23 cellular contexts compared by ENCODE assay signal in the genomic region with DNA sequence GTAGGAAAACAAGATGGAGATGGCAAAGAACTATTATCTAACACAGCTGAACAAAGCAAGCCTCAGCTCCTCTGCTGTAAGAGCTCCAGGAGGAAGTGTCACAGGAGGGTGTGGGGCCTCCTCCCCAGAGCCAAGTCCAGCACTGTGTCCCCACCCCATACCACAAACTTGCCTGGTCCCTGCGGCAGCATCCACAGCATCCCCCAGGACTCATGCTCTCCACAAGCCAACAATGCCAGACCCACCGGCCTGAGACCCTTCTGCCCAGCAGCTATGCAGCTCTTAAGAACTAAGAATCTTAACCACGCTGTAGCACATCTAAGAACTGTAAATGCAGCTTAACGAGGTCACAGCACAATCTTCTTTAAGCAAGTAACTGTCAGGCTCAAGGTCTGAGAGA. TPM values are rescaled to one million over a fixed set of nuclear protein-coding genes. Genes with fewer than 3 reads are reported as not detected.
A peak's percentile ranks its signal among the peaks of the same experiment; 100 is the strongest.
DNase-seq lines count a peak whose midpoint lies in the region; ATAC-seq and TF ChIP-seq lines count a peak whose summit lies in the region.
"Had no signal": no experiment of that assay in that cellular context is flagged by ENCODE, and none has a peak within 500 bp of the region (broad histone marks: within the 10 kb centered on the region; RNA-seq: fewer than 3 reads in every experiment).

No MANE protein-coding gene starts in this region.

- peaks cover 35 to 72% of the 10 kb centered on the region in 2 donors for H3K36me3 Mint-ChIP-seq in CD4-positive, alpha-beta memory T cell
- H3K36me3 Mint-ChIP-seq in central memory CD8-positive, alpha-beta T cell (ENCODE audit: insufficient read depth): peaks cover 32% of the 10 kb centered on the region
- peaks cover 10% of the 10 kb centered on the region for H3K36me3 Mint-ChIP-seq in neural crest cell (ENCODE audit: low read depth)

- H3K9me3 Mint-ChIP-seq in CD4-positive, alpha-beta memory T cell: no peaks in the 10 kb centered on the region
- no peaks in the 10 kb centered on the region for H3K9me3 Mint-ChIP-seq in central memory CD8-positive, alpha-beta T cell
- no peaks in the 10 kb centered on the region for H3K9me3 Mint-ChIP-seq in neural crest cell
- H3K9me3 Mint-ChIP-seq: memory B cell; naive B cell; stimulated activated memory B cell treated with anti-CD40 and anti-IgM and Interleukin-4, amounts not matched to agents 10 μg/mL and 1 μg/mL and 100 μg/mL, for 72 hours had no signal

- H3K4me1 Mint-ChIP-seq in CD4-positive, alpha-beta memory T cell: peaks cover 19 to 53% (median 30%) of the 10 kb centered on the region in 4 donors
- H3K4me1 Mint-ChIP-seq in central memory CD8-positive, alpha-beta T cell: peaks cover 18% of the 10 kb centered on the region
- H3K4me1 Mint-ChIP-seq in neural crest cell: peaks cover 11% of the 10 kb centered on the region

- H3K4me1 ChIP-seq in CD4-positive, alpha-beta memory T cell (ENCODE audit: insufficient read depth, low read length): peaks cover 22% of the 10 kb centered on the region
- H3K4me1 ChIP-seq in esophagus muscularis mucosa: peaks cover 4 to 26% (median 20%) of the 10 kb centered on the region in 4 donors
- H3K4me1 ChIP-seq: ascending aorta, right lobe of liver had no signal

- no peak overlapping the region for H3K4me3 Mint-ChIP-seq in CD4-positive, alpha-beta memory T cell
- no peak overlapping the region for H3K4me3 Mint-ChIP-seq in central memory CD8-positive, alpha-beta T cell
- peak overlapping the region; percentile 11 for H3K4me3 Mint-ChIP-seq in neural crest cell
- H3K4me3 Mint-ChIP-seq: memory B cell; naive B cell; stimulated activated memory B cell treated with anti-CD40 and anti-IgM and Interleukin-4, amounts not matched to agents 10 μg/mL and 1 μg/mL and 100 μg/mL, for 72 hours had no signal

- no peak for TF ChIP-seq EP300 in esophagus muscularis mucosa (IDR thresholded peaks at IDR 0.05)

- no peaks in the 10 kb centered on the region for H3K9me3 ChIP-seq in CD4-positive, alpha-beta memory T cell (ENCODE audit: control insufficient read depth in 1 of 2, low read length in 2 of 2)
- no peaks in the 10 kb centered on the region for H3K9me3 ChIP-seq in esophagus muscularis mucosa
- H3K9me3 ChIP-seq: ascending aorta, pancreas, right lobe of liver, thoracic aorta had no signal

- no peak for TF ChIP-seq POLR2A in esophagus muscularis mucosa (IDR thresholded peaks at IDR 0.05; ENCODE audit: low read depth)

- ATAC-seq in central memory CD8-positive, alpha-beta T cell (replicated peaks; ENCODE audit: extremely low read depth, poor library complexity, severe bottlenecking): no peak
- ATAC-seq in HG03460 (IDR thresholded peaks at IDR 0.05; ENCODE audit: unreplicated experiment): no peak
- ATAC-seq in sciatic nerve: no peak
- ATAC-seq: pancreas; stimulated activated memory B cell treated with anti-CD40 and anti-IgM and Interleukin-4, amounts not matched to agents 10 μg/mL and 1 μg/mL and 100 μg/mL, for 72 hours had no signal

- TF ChIP-seq CTCF in neural crest cell (conservative IDR thresholded peaks at IDR 0.05) (no peak), esophagus muscularis mucosa (IDR thresholded peaks at IDR 0.05) (no peak)

- CTCF ChIA-PET in CD4-positive, alpha-beta memory T cell (lab: Charles Lee; ENCODE audit: partially characterized antibody): interaction anchor here (1.0 to 1.6 kb wide), 3 partner anchors 9 to 11 kb away, joined by 3 to 6 read pairs (median 4); a partner anchor contains a TSS

- no peak for DNase-seq in CD4-positive, alpha-beta memory T cell
- peak; percentile 28 to 37 for DNase-seq in Kasumi-1 (lab: John Stamatoyannopoulos, UW)
- DNase-seq in central memory CD8-positive, alpha-beta T cell (ENCODE audit: low spot score in 2 of 2): no peak
- DNase-seq in neural crest cell (ENCODE audit: low read depth, low spot score): no peak
- DNase-seq in esophagus muscularis mucosa (ENCODE audit: extremely low spot score): no peak
- no peak for DNase-seq in sciatic nerve (ENCODE audit: low spot score)
- DNase-seq: activated CD4-positive, alpha-beta T cell treated with anti-CD3 and anti-CD28 coated beads for 48 hours; activated effector memory CD4-positive, alpha-beta T cell treated with Interleukin-2 at 50 U/mL for 16 hours; DND-41; effector CD8-positive, alpha-beta T cell; naive B cell; NCI-H1105; NCI-H2081; NCI-H510A; T1000 had no signal

- H3K27me3 ChIP-seq in CD4-positive, alpha-beta memory T cell (ENCODE audit: insufficient read depth, low read length): no peaks in the 10 kb centered on the region
- no peaks in the 10 kb centered on the region for H3K27me3 ChIP-seq in esophagus muscularis mucosa
- H3K27me3 ChIP-seq: ascending aorta, pancreas, right lobe of liver had no signal

- peak overlapping the region; percentile 10 to 87 (median 67) for H3K27ac Mint-ChIP-seq in CD4-positive, alpha-beta memory T cell
- H3K27ac Mint-ChIP-seq in central memory CD8-positive, alpha-beta T cell (ENCODE audit: low read depth): peak overlapping the region; percentile 51
- H3K27ac Mint-ChIP-seq in neural crest cell (ENCODE audit: unreplicated experiment): no peak overlapping the region
- H3K27ac Mint-ChIP-seq: stimulated activated memory B cell treated with anti-CD40 and anti-IgM and Interleukin-4, amounts not matched to agents 10 μg/mL and 1 μg/mL and 100 μg/mL, for 72 hours had no signal

- intact Hi-C loops in CD4-positive, alpha-beta memory T cell (cut with micrococcal nuclease): no loop called here
- intact Hi-C loops in esophagus muscularis mucosa (cut with DNase I): no loop called here
- intact Hi-C loops in sciatic nerve (cut with DNase I): no loop called here

- H3K27ac ChIP-seq in CD4-positive, alpha-beta memory T cell (ENCODE audit: low read depth, low read length): no peak overlapping the region
- H3K27ac ChIP-seq in esophagus muscularis mucosa (replicated peaks in 1 of 4): no peak overlapping the region
- H3K27ac ChIP-seq: ascending aorta, pancreas, right lobe of liver, SK-N-MC, thoracic aorta had no signal

- WGBS in esophagus muscularis mucosa: 83% methylated on average over 3 of the region's 4 CpGs

- H3K27me3 Mint-ChIP-seq in CD4-positive, alpha-beta memory T cell: no peaks in the 10 kb centered on the region
- H3K27me3 Mint-ChIP-seq in central memory CD8-positive, alpha-beta T cell: no peaks in the 10 kb centered on the region
- H3K27me3 Mint-ChIP-seq in neural crest cell (ENCODE audit: low read depth): no peaks in the 10 kb centered on the region
- H3K27me3 Mint-ChIP-seq: memory B cell; naive B cell; stimulated activated memory B cell treated with anti-CD40 and anti-IgM and Interleukin-4, amounts not matched to agents 10 μg/mL and 1 μg/mL and 100 μg/mL, for 72 hours had no signal

- POLR2A ChIA-PET in CD4-positive, alpha-beta memory T cell (lab: Charles Lee; ENCODE audit: partially characterized antibody): interaction anchor here (1.4 kb wide), 1 partner anchor 8 kb away, joined by 3 read pairs; no protein-coding TSS in a partner anchor

- H3K36me3 ChIP-seq in CD4-positive, alpha-beta memory T cell (ENCODE audit: insufficient read depth, low read length): peaks cover 64% of the 10 kb centered on the region
- peaks cover 13 to 95% (median 73%) of the 10 kb centered on the region in 4 donors for H3K36me3 ChIP-seq in esophagus muscularis mucosa

- no peak overlapping the region for H3K4me3 ChIP-seq in CD4-positive, alpha-beta memory T cell (ENCODE audit: low read length in 2 of 2)
- H3K4me3 ChIP-seq in esophagus muscularis mucosa: no peak overlapping the region
- H3K4me3 ChIP-seq: ascending aorta, pancreas, right lobe of liver, SK-N-MC, thoracic aorta had no signal

RNA-seq across cellular contexts. Expression of a gene that starts 9.1 kb away (rescaled TPM):
- 10 to 100 TPM; 38.3 to 39.9 TPM for total RNA-seq in CD4-positive, alpha-beta memory T cell
- 10 to 100 TPM in 1 of 2 donors, 1 to 10 TPM in 1; 9.9 to 28.2 TPM for polyA plus RNA-seq in CD4-positive, alpha-beta memory T cell
- total RNA-seq in neural crest cell: 78.8 and 79.4 TPM in 2 replicates
- total RNA-seq in esophagus muscularis mucosa: 10 to 100 TPM; 27.8 to 50.5 (median 42.6) TPM
- total RNA-seq in sciatic nerve: 21.5 TPM

RNA-seq across cellular contexts. Expression of a gene that starts 15.1 kb away (rescaled TPM):
- total RNA-seq in CD4-positive, alpha-beta memory T cell: 10 to 100 TPM; 74.8 to 79.0 TPM
- polyA plus RNA-seq in CD4-positive, alpha-beta memory T cell: 10 to 100 TPM; 39.0 to 64.1 TPM
- total RNA-seq in neural crest cell (114 TPM in 2 replicates), esophagus muscularis mucosa (10 to 100 TPM; 16.2 to 34.6 (median 24.9) TPM), sciatic nerve (60.8 TPM)

Comparison
In these comparisons a context has a peak if more than half of its experiments do, and no peak if none do; other contexts are left out.
1. DNase-seq: peak in Kasumi-1 (2 of 2); none in CD4-positive, alpha-beta memory T cell (0 of 5), central memory CD8-positive, alpha-beta T cell (0 of 2), neural crest cell (single experiment), esophagus muscularis mucosa (single experiment) and sciatic nerve (single experiment).